ENCODE assay signal across 19 cellular contexts in genomic region chr1:51791888-51792287, GRCh38.
DNase-seq lines count a peak whose midpoint lies in the region; ATAC-seq and TF ChIP-seq lines count a peak whose summit lies in the region.
"Had no signal": no experiment of that assay in that cellular context is flagged by ENCODE, and none has a peak within 500 bp of the region (broad histone marks: within the 10 kb centered on the region; RNA-seq: fewer than 3 reads in every experiment).

No MANE protein-coding gene starts in this region.

- no peak overlapping the region for H3K4me3 ChIP-seq in osteoblast (ENCODE audit: insufficient read depth, low read length)

- peaks cover 81% of the 10 kb centered on the region for H3K36me3 ChIP-seq in osteoblast (ENCODE audit: insufficient read depth, low read length)

- H3K4me2 ChIP-seq in osteoblast (ENCODE audit: insufficient read depth, low read length) = no peak overlapping the region

- no peak for TF ChIP-seq CTCF in osteoblast (IDR thresholded peaks at IDR 0.05; ENCODE audit: extremely low read depth, low read depth, low read length)

- peaks cover 6% of the 10 kb centered on the region for H3K4me1 Mint-ChIP-seq in activated naive CD4-positive, alpha-beta T cell treated with anti-CD3 and anti-CD28 coated beads, Interleukin-2, amount 50 U/mL, for 24 hours
- no peaks in the 10 kb centered on the region for H3K4me1 Mint-ChIP-seq in IgD-negative memory B cell
- H3K4me1 Mint-ChIP-seq in effector memory CD8-positive, alpha-beta T cell (ENCODE audit: low read depth in 2 of 2) = no peaks in the 10 kb centered on the region
- H3K4me1 Mint-ChIP-seq in activated T-cell treated with anti-CD3 and anti-CD28 coated beads, Interleukin-2, amount 50 U/mL, for 4 hours (ENCODE audit: low read depth) = no peaks in the 10 kb centered on the region
- H3K4me1 Mint-ChIP-seq: stimulated activated memory B cell treated with anti-CD40 and anti-IgM and Interleukin-4, amounts not matched to agents 10 μg/mL and 1 μg/mL and 100 μg/mL, for 72 hours had no signal

- no peak overlapping the region for H2AFZ ChIP-seq in osteoblast (ENCODE audit: low read length)

- ATAC-seq in effector memory CD8-positive, alpha-beta T cell (replicated peaks) = no peak
- ATAC-seq in activated T-cell treated with anti-CD3 and anti-CD28 coated beads, Interleukin-2, amount 50 U/mL, for 4 hours = no peak
- ATAC-seq: Panc1; stimulated activated memory B cell treated with anti-CD40 and anti-IgM and Interleukin-4, amounts not matched to agents 10 μg/mL and 1 μg/mL and 100 μg/mL, for 72 hours; T-helper 17 cell had no signal

- H3K79me2 ChIP-seq in osteoblast (ENCODE audit: insufficient read depth, low read length) = no peaks in the 10 kb centered on the region

- H4K20me1 ChIP-seq in osteoblast (ENCODE audit: insufficient read depth, low read length) = no peaks in the 10 kb centered on the region

- no peaks in the 10 kb centered on the region for H3K27me3 ChIP-seq in osteoblast (ENCODE audit: insufficient read depth, low read length)

- H3K4me1 ChIP-seq in osteoblast (ENCODE audit: insufficient read depth, low read length) = peaks cover 12% of the 10 kb centered on the region

- H3K9me3 ChIP-seq in osteoblast (ENCODE audit: low read depth, low read length) = no peaks in the 10 kb centered on the region

- H3K27me3 Mint-ChIP-seq in activated naive CD4-positive, alpha-beta T cell treated with anti-CD3 and anti-CD28 coated beads, Interleukin-2, amount 50 U/mL, for 24 hours = no peaks in the 10 kb centered on the region
- H3K27me3 Mint-ChIP-seq in IgD-negative memory B cell = no peaks in the 10 kb centered on the region
- no peaks in the 10 kb centered on the region for H3K27me3 Mint-ChIP-seq in effector memory CD8-positive, alpha-beta T cell
- no peaks in the 10 kb centered on the region for H3K27me3 Mint-ChIP-seq in activated T-cell treated with anti-CD3 and anti-CD28 coated beads, Interleukin-2, amount 50 U/mL, for 4 hours (ENCODE audit: low read depth)
- H3K27me3 Mint-ChIP-seq: stimulated activated memory B cell treated with anti-CD40 and anti-IgM and Interleukin-4, amounts not matched to agents 10 μg/mL and 1 μg/mL and 100 μg/mL, for 72 hours; T-helper 17 cell had no signal

- H3K27ac Mint-ChIP-seq in activated naive CD4-positive, alpha-beta T cell treated with anti-CD3 and anti-CD28 coated beads, Interleukin-2, amount 50 U/mL, for 24 hours = peak overlapping the region; percentile 82
- peak overlapping the region in 2 of 3 donors; percentile 9 to 14 for H3K27ac Mint-ChIP-seq in IgD-negative memory B cell
- H3K27ac Mint-ChIP-seq in effector memory CD8-positive, alpha-beta T cell = peak overlapping the region; percentile 27 to 73
- H3K27ac Mint-ChIP-seq: stimulated activated memory B cell treated with anti-CD40 and anti-IgM and Interleukin-4, amounts not matched to agents 10 μg/mL and 1 μg/mL and 100 μg/mL, for 72 hours had no signal

- peak overlapping the region; percentile 22 for H3K27ac ChIP-seq in osteoblast (ENCODE audit: low read depth, low read length)

- H3K36me3 Mint-ChIP-seq in activated naive CD4-positive, alpha-beta T cell treated with anti-CD3 and anti-CD28 coated beads, Interleukin-2, amount 50 U/mL, for 24 hours = peaks cover 24% of the 10 kb centered on the region
- peaks cover 2% of the 10 kb centered on the region for H3K36me3 Mint-ChIP-seq in IgD-negative memory B cell
- H3K36me3 Mint-ChIP-seq in effector memory CD8-positive, alpha-beta T cell (ENCODE audit: insufficient read depth) = peaks cover 56% of the 10 kb centered on the region
- H3K36me3 Mint-ChIP-seq in activated T-cell treated with anti-CD3 and anti-CD28 coated beads, Interleukin-2, amount 50 U/mL, for 4 hours (ENCODE audit: insufficient read depth) = peaks cover 60% of the 10 kb centered on the region

- no peaks in the 10 kb centered on the region for H3K9me3 Mint-ChIP-seq in activated naive CD4-positive, alpha-beta T cell treated with anti-CD3 and anti-CD28 coated beads, Interleukin-2, amount 50 U/mL, for 24 hours
- H3K9me3 Mint-ChIP-seq in IgD-negative memory B cell = no peaks in the 10 kb centered on the region
- no peaks in the 10 kb centered on the region for H3K9me3 Mint-ChIP-seq in effector memory CD8-positive, alpha-beta T cell
- H3K9me3 Mint-ChIP-seq in activated T-cell treated with anti-CD3 and anti-CD28 coated beads, Interleukin-2, amount 50 U/mL, for 4 hours = no peaks in the 10 kb centered on the region
- H3K9me3 Mint-ChIP-seq: stimulated activated memory B cell treated with anti-CD40 and anti-IgM and Interleukin-4, amounts not matched to agents 10 μg/mL and 1 μg/mL and 100 μg/mL, for 72 hours had no signal

- DNase-seq in activated naive CD4-positive, alpha-beta T cell treated with Interleukin-2 at 50 U/mL for 16 hours = no peak
- DNase-seq in effector memory CD8-positive, alpha-beta T cell = no peak
- no peak for DNase-seq in osteoblast (ENCODE audit: insufficient read length, low spot score, missing footprints)
- no peak for DNase-seq in COLO668 (lab: John Stamatoyannopoulos, UW; ENCODE audit: unreplicated experiment)
- no peak for DNase-seq in effector CD8-positive, alpha-beta T cell (lab: John Stamatoyannopoulos, UW)
- no peak for DNase-seq in activated T-cell treated with anti-CD3 and anti-CD28 coated beads, Interleukin-2, amount 50 U/mL, for 4 hours
- DNase-seq: amniotic stem cell, DND-41, erythroblast, foreskin melanocyte, HCEC 1CT, Karpas-422, NCI-H187 treated with DMSO at 0.1 percent for 48 hours, posterior cingulate gyrus, T-helper 17 cell had no signal

- H3K4me3 Mint-ChIP-seq in activated naive CD4-positive, alpha-beta T cell treated with anti-CD3 and anti-CD28 coated beads, Interleukin-2, amount 50 U/mL, for 24 hours = no peak overlapping the region
- no peak overlapping the region for H3K4me3 Mint-ChIP-seq in IgD-negative memory B cell
- no peak overlapping the region for H3K4me3 Mint-ChIP-seq in effector memory CD8-positive, alpha-beta T cell
- no peak overlapping the region for H3K4me3 Mint-ChIP-seq in activated T-cell treated with anti-CD3 and anti-CD28 coated beads, Interleukin-2, amount 50 U/mL, for 4 hours
- H3K4me3 Mint-ChIP-seq: stimulated activated memory B cell treated with anti-CD40 and anti-IgM and Interleukin-4, amounts not matched to agents 10 μg/mL and 1 μg/mL and 100 μg/mL, for 72 hours; T-helper 17 cell had no signal

Comparison
In these comparisons a context has a peak if more than half of its experiments do, and no peak if none do; other contexts are left out.
1. H3K27ac Mint-ChIP-seq: peak in every context shown above with its lines; median percentile 82 in activated naive CD4-positive, alpha-beta T cell treated with anti-CD3 and anti-CD28 coated beads, Interleukin-2, amount 50 U/mL, for 24 hours; 50 in effector memory CD8-positive, alpha-beta T cell; 12 in IgD-negative memory B cell.